ENCODE assay signal across 1 cellular context in genomic region chr18:9103488-9103887, GRCh38.
TF ChIP-seq lines count a peak whose summit lies in the region.

No MANE protein-coding gene starts in this region.

TF ChIP-seq in HepG2, 621 proteins besides CTCF, POLR2A, EP300 and RAD21:
- TF ChIP-seq ELF3 (CRISPR knock-in tag; IDR thresholded peaks at IDR 0.05) = 0 out of 2 replicates have a peak, but pooled peaks have one; percentile 11
- peak; percentile 77 for TF ChIP-seq ZNF629 (CRISPR knock-in tag; conservative IDR thresholded peaks at IDR 0.05)
- TF ChIP-seq PRDM15 (CRISPR knock-in tag; IDR thresholded peaks at IDR 0.05) = no peak
- TF ChIP-seq SIN3B (IDR thresholded peaks at IDR 0.05; ENCODE audit: low read length) = no peak
- TF ChIP-seq ZSCAN20 (CRISPR knock-in tag; IDR thresholded peaks at IDR 0.05; ENCODE audit: borderline replicate concordance) = no peak
- peak; percentile 32 for TF ChIP-seq POLR2AphosphoS5 (IDR thresholded peaks at IDR 0.05; ENCODE audit: low read depth, low read length)
- no peak for TF ChIP-seq ZKSCAN8 (CRISPR knock-in tag; IDR thresholded peaks at IDR 0.05; ENCODE audit: borderline replicate concordance)
- 0 out of 2 replicates have a peak, but pooled peaks have one; percentile 30 for TF ChIP-seq SAP130 (CRISPR knock-in tag; IDR thresholded peaks at IDR 0.05; ENCODE audit: low read depth)
